ENCODE assay signal across 9 cellular contexts in the genomic region with DNA sequence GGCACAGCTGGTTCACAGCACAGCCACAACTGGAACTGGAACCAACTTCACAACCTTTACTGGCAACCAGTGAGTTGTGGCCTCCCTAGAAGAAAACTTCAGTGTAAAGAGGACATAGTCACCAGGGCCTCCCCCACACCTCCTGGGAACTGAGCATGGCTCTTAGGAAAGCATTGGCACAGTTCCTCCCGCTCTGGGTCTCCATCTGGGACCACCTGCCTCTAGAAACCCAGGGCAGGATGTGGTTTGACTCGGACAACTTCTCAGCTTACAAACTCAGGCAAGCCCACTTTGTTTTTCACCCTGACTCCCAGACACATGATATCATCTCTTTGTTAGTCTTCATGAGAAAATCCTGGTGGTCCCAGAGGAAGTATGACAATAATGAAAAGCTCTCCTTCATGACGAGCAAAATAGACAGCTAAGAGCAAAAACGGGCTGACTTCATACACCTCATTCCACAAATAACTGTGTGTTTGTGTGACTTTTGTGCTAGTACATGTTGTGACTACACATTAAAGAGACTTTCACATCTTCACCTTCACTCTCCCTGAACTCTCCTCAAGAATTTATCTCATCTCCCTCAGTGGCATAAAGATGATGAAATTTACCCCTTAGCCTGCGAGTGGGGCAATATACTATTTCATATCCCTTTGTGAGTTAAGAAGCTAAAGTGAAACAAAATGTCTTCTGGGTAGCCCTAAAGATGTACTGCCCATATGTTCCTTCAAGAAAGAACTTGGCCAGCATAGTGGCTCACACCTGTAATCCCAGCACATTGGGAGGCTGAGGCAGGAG.
A peak's percentile ranks its signal among the peaks of the same experiment; 100 is the strongest.
DNase-seq lines count a peak whose midpoint lies in the region; ATAC-seq and TF ChIP-seq lines count a peak whose summit lies in the region.
"Had no signal": no experiment of that assay in that cellular context is flagged by ENCODE, and none has a peak within 500 bp of the region (broad histone marks: within the 10 kb centered on the region; RNA-seq: fewer than 3 reads in every experiment).

No MANE protein-coding gene starts in this region.

- no peaks in the 10 kb centered on the region for H3K36me3 ChIP-seq in endodermal cell (ENCODE audit: control insufficient read depth, insufficient read depth, low read length)
- no peaks in the 10 kb centered on the region for H3K36me3 ChIP-seq in lower lobe of right lung

- no peaks in the 10 kb centered on the region for H3K9me3 Mint-ChIP-seq in activated B cell treated with CpG ODN at 0.5 μM for 24 hours
- H3K9me3 Mint-ChIP-seq in endodermal cell = peaks cover 82% of the 10 kb centered on the region

- TF ChIP-seq CTCF in activated B cell treated with CpG ODN at 0.5 μM for 24 hours (IDR thresholded peaks at IDR 0.05) = no peak
- TF ChIP-seq CTCF in endodermal cell (conservative IDR thresholded peaks at IDR 0.05) = no peak
- TF ChIP-seq CTCF in lower lobe of right lung (IDR thresholded peaks at IDR 0.05) = no peak

- H3K27me3 ChIP-seq in endodermal cell (ENCODE audit: control insufficient read depth, insufficient read depth, low read length, poor library complexity, severe bottlenecking) (no peaks in the 10 kb centered on the region), lower lobe of right lung (ENCODE audit: low read depth) (no peaks in the 10 kb centered on the region)

- POLR2A ChIA-PET in activated B cell treated with CpG ODN at 0.5 μM for 24 hours (lab: Charles Lee) = interaction anchor here (1.1 kb wide), 1 partner anchor 35 kb away, joined by 5 read pairs; no protein-coding TSS in a partner anchor

- ATAC-seq in HG02759 (IDR thresholded peaks at IDR 0.05; ENCODE audit: unreplicated experiment) (peak; percentile 57), activated B cell treated with CpG ODN at 0.5 μM for 24 hours (ENCODE audit: low read depth) (no peak), HG02884 (IDR thresholded peaks at IDR 0.05; ENCODE audit: unreplicated experiment) (no peak), GM19395 (IDR thresholded peaks at IDR 0.05; ENCODE audit: unreplicated experiment) (no peak), lower lobe of right lung (no peak)

- no peaks in the 10 kb centered on the region for H3K27me3 Mint-ChIP-seq in activated B cell treated with CpG ODN at 0.5 μM for 24 hours
- no peaks in the 10 kb centered on the region for H3K27me3 Mint-ChIP-seq in endodermal cell (ENCODE audit: insufficient read depth)

- CTCF ChIA-PET in activated B cell treated with CpG ODN at 0.5 μM for 24 hours (lab: Charles Lee) = interaction anchor here (1.2 kb wide), 1 partner anchor 28 kb away, joined by 3 read pairs; no protein-coding TSS in a partner anchor

- H3K4me3 ChIP-seq in endodermal cell (ENCODE audit: low read length) (no peak overlapping the region), lower lobe of right lung (no peak overlapping the region)

- H3K27ac Mint-ChIP-seq in activated B cell treated with CpG ODN at 0.5 μM for 24 hours (peak overlapping the region; percentile 31), endodermal cell (no peak overlapping the region)

- no peak overlapping the region for H3K27ac ChIP-seq in endodermal cell (ENCODE audit: low read depth, low read length)
- H3K27ac ChIP-seq in lower lobe of right lung = no peak overlapping the region

- WGBS in endodermal cell (ENCODE audit: insufficient coverage in 1 of 2, insufficient read length in 1 of 2), 2 experiments = 83 to 89% methylated on average over 1 to 3 of the region's 5 CpGs

- no peaks in the 10 kb centered on the region for H3K9me3 ChIP-seq in endodermal cell (ENCODE audit: control insufficient read depth, low read length)
- no peaks in the 10 kb centered on the region for H3K9me3 ChIP-seq in lower lobe of right lung

- intact Hi-C loops in activated B cell treated with CpG ODN at 0.5 μM for 24 hours (cut with micrococcal nuclease) (no loop called here), lower lobe of right lung (cut with DNase I) (no loop called here)

- H3K36me3 Mint-ChIP-seq in activated B cell treated with CpG ODN at 0.5 μM for 24 hours (ENCODE audit: low read depth) = peaks cover 12% of the 10 kb centered on the region
- no peaks in the 10 kb centered on the region for H3K36me3 Mint-ChIP-seq in endodermal cell (ENCODE audit: low read depth)

- peak; percentile 75 for DNase-seq in DMS 273 (lab: John Stamatoyannopoulos, UW; ENCODE audit: unreplicated experiment)
- no peak for DNase-seq in activated B cell treated with CpG ODN at 0.5 μM for 24 hours
- DNase-seq in myocyte (ENCODE audit: low read depth) = peak; percentile 80
- DNase-seq in endodermal cell = no peak
- DNase-seq in lower lobe of right lung = no peak
- DNase-seq: SW 1271 had no signal

- no peak overlapping the region for H3K4me3 Mint-ChIP-seq in activated B cell treated with CpG ODN at 0.5 μM for 24 hours
- H3K4me3 Mint-ChIP-seq in endodermal cell = no peak overlapping the region

- H3K4me1 ChIP-seq in endodermal cell (ENCODE audit: control insufficient read depth, insufficient read depth, low read length) (peaks cover 3% of the 10 kb centered on the region), lower lobe of right lung (peaks cover 11% of the 10 kb centered on the region)

- H3K4me1 Mint-ChIP-seq in activated B cell treated with CpG ODN at 0.5 μM for 24 hours (peaks cover 63% of the 10 kb centered on the region), endodermal cell (peaks cover 17% of the 10 kb centered on the region)

- no peak overlapping the region for H3K9ac ChIP-seq in endodermal cell (ENCODE audit: extremely low read depth, low read length, poor library complexity, severe bottlenecking)

Comparison
In these comparisons a context has a peak if more than half of its experiments do, and no peak if none do; other contexts are left out.
1. DNase-seq: peak in DMS 273 (single experiment) and myocyte (single experiment); none in activated B cell treated with CpG ODN at 0.5 μM for 24 hours (single experiment), endodermal cell (single experiment) and lower lobe of right lung (single experiment).